Comparison of ENCODE assay signal across 28 cellular contexts in the genomic region with DNA sequence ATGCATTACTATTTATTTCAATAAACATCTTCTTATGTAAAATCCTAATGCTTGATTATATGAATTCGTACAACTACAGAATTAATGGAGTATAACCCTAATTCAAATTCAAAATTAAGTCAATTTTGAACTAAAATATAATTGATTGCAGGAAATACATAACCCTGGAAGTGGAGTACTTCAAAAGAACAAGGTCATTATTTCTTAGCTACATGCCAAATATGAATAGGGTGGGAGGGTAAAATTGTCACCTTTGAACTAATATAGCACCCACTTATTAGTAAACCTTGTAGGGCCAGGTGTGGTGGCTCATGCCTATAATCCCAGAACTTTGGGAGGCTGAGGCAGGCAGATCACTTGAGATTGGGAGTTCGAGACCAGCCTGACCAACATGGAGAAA.
"Had no signal": no experiment of that assay in that cellular context is flagged by ENCODE, and none has a peak within 500 bp of the region (broad histone marks: within the 10 kb centered on the region; RNA-seq: fewer than 3 reads in every experiment).

No MANE protein-coding gene starts in this region.

- H3K36me3 ChIP-seq: colonic mucosa, esophagus muscularis mucosa, esophagus squamous epithelium, gastrocnemius medialis, gastroesophageal sphincter, heart left ventricle, heart right ventricle had no signal

- H3K9me3 ChIP-seq: colonic mucosa, esophagus muscularis mucosa, esophagus squamous epithelium, gastrocnemius medialis, gastroesophageal sphincter, heart left ventricle, heart right ventricle had no signal

- H3K4me1 ChIP-seq: colonic mucosa, esophagus squamous epithelium, foreskin keratinocyte, gastrocnemius medialis, heart left ventricle, heart right ventricle had no signal

- FAIRE-seq: colon, endometrium, endothelial cell of umbilical vein, frontal cortex had no signal

- ATAC-seq: effector memory CD8-positive, alpha-beta T cell; esophagus mucosa; foreskin keratinocyte; gastrocnemius medialis; gastroesophageal sphincter; heart left ventricle; heart right ventricle had no signal

- H3K4me3 ChIP-seq: colonic mucosa, coronary artery, dorsolateral prefrontal cortex, esophagus muscularis mucosa, esophagus squamous epithelium, gastrocnemius medialis, gastroesophageal sphincter, heart left ventricle, heart right ventricle had no signal

- DNase-seq: colonic mucosa; cortex of kidney; dermis blood vessel endothelial cell; dorsolateral prefrontal cortex; effector CD4-positive, alpha-beta T cell; effector CD8-positive, alpha-beta T cell; effector memory CD4-positive, alpha-beta T cell; effector memory CD8-positive, alpha-beta T cell; endodermal cell; erythroblast; esophagus squamous epithelium; foreskin fibroblast; foreskin keratinocyte; foreskin melanocyte; gastrocnemius medialis; glutamatergic neuron; head of caudate nucleus; heart left ventricle; heart right ventricle had no signal

- H3K27ac ChIP-seq: colonic mucosa, coronary artery, dorsolateral prefrontal cortex, epithelial cell of prostate, esophagus muscularis mucosa, esophagus squamous epithelium, foreskin keratinocyte, gastrocnemius medialis, gastroesophageal sphincter, heart left ventricle, heart right ventricle had no signal

- H3K27me3 ChIP-seq: colonic mucosa, dorsolateral prefrontal cortex, esophagus muscularis mucosa, esophagus squamous epithelium, foreskin keratinocyte, gastrocnemius medialis, gastroesophageal sphincter, heart left ventricle, heart right ventricle had no signal
